20 cellular contexts compared by ENCODE assay signal in genomic region chr1:64769482-64769881, GRCh38. TPM values are rescaled to one million over a fixed set of nuclear protein-coding genes. Genes with fewer than 3 reads are reported as not detected.
DNase-seq lines count a peak whose midpoint lies in the region; ATAC-seq and TF ChIP-seq lines count a peak whose summit lies in the region.
"Had no signal": no experiment of that assay in that cellular context is flagged by ENCODE, and none has a peak within 500 bp of the region (broad histone marks: within the 10 kb centered on the region; RNA-seq: fewer than 3 reads in every experiment).

No MANE protein-coding gene starts in this region.

- intact Hi-C loops in mucosa of descending colon (cut with DNase I, micrococcal nuclease) (no loop called here), left lung (cut with DNase I) (no loop called here)

- no peak overlapping the region for H3K4me3 ChIP-seq in mucosa of descending colon
- no peak overlapping the region for H3K4me3 ChIP-seq in left lung
- H3K4me3 ChIP-seq: A549; BLaER1 treated with 17β-estradiol and CSF1 and Interleukin-3, amounts not matched to agents 10 nM and 100 nM had no signal

- TF ChIP-seq CTCF in mucosa of descending colon (IDR thresholded peaks at IDR 0.05) (no peak), left lung (IDR thresholded peaks at IDR 0.05) (no peak)

- no peaks in the 10 kb centered on the region for H3K36me3 ChIP-seq in mucosa of descending colon (ENCODE audit: low read depth)
- peaks cover 0 to 6% of the 10 kb centered on the region in 2 donors for H3K36me3 ChIP-seq in left lung

- no peaks in the 10 kb centered on the region for H3K4me1 ChIP-seq in mucosa of descending colon (ENCODE audit: low read depth)
- no peaks in the 10 kb centered on the region for H3K4me1 ChIP-seq in left lung
- H3K4me1 ChIP-seq: A549 had no signal

- H3K9me3 ChIP-seq in mucosa of descending colon (no peaks in the 10 kb centered on the region), left lung (peaks cover 0 to 8% of the 10 kb centered on the region in 2 donors)

- no peak overlapping the region for H3K27ac ChIP-seq in left lung
- H3K27ac ChIP-seq: 22Rv1; A549; BLaER1 treated with 17β-estradiol and CSF1 and Interleukin-3, amounts not matched to agents 10 nM and 100 nM had no signal

- H3K27me3 ChIP-seq in left lung: no peaks in the 10 kb centered on the region
- H3K27me3 ChIP-seq: BLaER1 treated with 17β-estradiol and CSF1 and Interleukin-3, amounts not matched to agents 10 nM and 100 nM had no signal

- peak; percentile 10 for ATAC-seq in esophagus mucosa
- ATAC-seq in mucosa of descending colon: peak; percentile 32
- ATAC-seq in left lung: no peak
- ATAC-seq in GM19395 (IDR thresholded peaks at IDR 0.05; ENCODE audit: unreplicated experiment): no peak
- ATAC-seq: A549; CD8-positive, alpha-beta T cell; HCT116; HepG2 had no signal

- peak; percentile 38 for DNase-seq in NOMO-1 treated with DMSO at 0.1 percent for 48 hours (lab: John Stamatoyannopoulos, UW; ENCODE audit: unreplicated experiment)
- no peak for DNase-seq in NOMO-1 treated with dmso at 0.1 percent for 144 hours (lab: John Stamatoyannopoulos, UW; ENCODE audit: unreplicated experiment)
- DNase-seq in mucosa of descending colon: no peak
- no peak for DNase-seq in left lung
- DNase-seq in epidermal melanocyte (ENCODE audit: insufficient read length, low spot score): no peak
- DNase-seq in NCI-H2196 (lab: John Stamatoyannopoulos, UW; ENCODE audit: unreplicated experiment): no peak
- DNase-seq: Calu3; CD8-positive, alpha-beta T cell; DMS79 treated with DMSO at 0.1 percent for 48 hours; GF-D8; GOT3; H7; HFFc6 had no signal

RNA-seq across cellular contexts. Expression of gene RAVER2, which starts 24.6 kb away (rescaled TPM):
- total RNA-seq in esophagus mucosa: 6.1 TPM
- 10 to 100 TPM; 35.9 to 81.0 (median 46.3) TPM for total RNA-seq in mucosa of descending colon
- total RNA-seq in left lung: 10 to 100 TPM; 13.3 to 13.7 TPM

Comparison
In these comparisons a context has a peak if more than half of its experiments do, and no peak if none do; other contexts are left out.
1. ATAC-seq: peak in esophagus mucosa (single experiment) and mucosa of descending colon (single experiment); none in left lung (single experiment) and GM19395 (single experiment).